26 cellular contexts compared by ENCODE assay signal in genomic region chr3:128275316-128276150, GRCh38.
DNase-seq lines count a peak whose midpoint lies in the region; ATAC-seq and TF ChIP-seq lines count a peak whose summit lies in the region.
"Had no signal": no experiment of that assay in that cellular context is flagged by ENCODE, and none has a peak within 500 bp of the region (broad histone marks: within the 10 kb centered on the region; RNA-seq: fewer than 3 reads in every experiment).

No MANE protein-coding gene starts in this region.

- H3K36me3 ChIP-seq in PC-3 (ENCODE audit: low read depth, low read length) = no peaks in the 10 kb centered on the region
- H3K36me3 ChIP-seq: lower lobe of right lung had no signal

- no peak overlapping the region for H2AFZ ChIP-seq in PC-3 (ENCODE audit: low read length)
- H2AFZ ChIP-seq: GM23248 had no signal

- H3K4me1 ChIP-seq in PC-3 (ENCODE audit: insufficient read depth, low read length) = peaks cover 22% of the 10 kb centered on the region
- H3K4me1 ChIP-seq: A549; BLaER1 treated with 17β-estradiol and CSF1 and Interleukin-3, amounts not matched to agents 10 nM and 100 nM had no signal

- no peaks in the 10 kb centered on the region for H3K36me3 Mint-ChIP-seq in nephron (ENCODE audit: low read depth)

- peak overlapping the region; percentile 64 for H3K9ac ChIP-seq in PC-3 (ENCODE audit: low read length)
- H3K9ac ChIP-seq: BLaER1 treated with 17β-estradiol and CSF1 and Interleukin-3, amounts not matched to agents 10 nM and 100 nM; GM23248 had no signal

- H3K79me2 ChIP-seq in PC-3 (ENCODE audit: low read length) = no peaks in the 10 kb centered on the region

- POLR2A ChIA-PET in AG04450 (lab: Yijun Ruan, JAX) (no interaction called here), PC-3 (lab: Charles Lee; ENCODE audit: unreplicated experiment) (no interaction called here)

- no peaks in the 10 kb centered on the region; the same call in 1 of the 2 replicates for H3K9me3 ChIP-seq in AG04450 (ENCODE audit: control insufficient read depth, insufficient read depth, low read length)
- no peaks in the 10 kb centered on the region for H3K9me3 ChIP-seq in PC-3 (ENCODE audit: low read length)
- H3K9me3 ChIP-seq: A549; BLaER1 treated with 17β-estradiol and CSF1 and Interleukin-3, amounts not matched to agents 10 nM and 100 nM; lower lobe of right lung; tibial artery had no signal

- H3K27me3 ChIP-seq in AG04450 (ENCODE audit: control insufficient read depth, insufficient read depth, low read length) (no peaks in the 10 kb centered on the region), PC-3 (ENCODE audit: low read length) (no peaks in the 10 kb centered on the region)
- H3K27me3 ChIP-seq: BLaER1 treated with 17β-estradiol and CSF1 and Interleukin-3, amounts not matched to agents 10 nM and 100 nM; tibial artery had no signal

- H3K27ac ChIP-seq in AG04450 (ENCODE audit: low read depth, low read length) (peak overlapping the region; percentile 78), PC-3 (ENCODE audit: low read length) (peak overlapping the region; percentile 92), coronary artery (no peak overlapping the region)
- H3K27ac ChIP-seq: A549; BLaER1 treated with 17β-estradiol and CSF1 and Interleukin-3, amounts not matched to agents 10 nM and 100 nM; GM23248; lower lobe of right lung; tibial artery had no signal

- ATAC-seq in PC-3 = no peak; the same call in 1 of the 2 replicates
- ATAC-seq in HG02610 (IDR thresholded peaks at IDR 0.05; ENCODE audit: unreplicated experiment) = no peak
- ATAC-seq: A549; activated naive CD8-positive, alpha-beta T cell treated with anti-CD3 and anti-CD28 coated beads, Interleukin-2, amount 50 U/mL, for 24 hours had no signal

- CTCF ChIA-PET in AG04450 (lab: Charles Lee) = interaction anchor here (1.1 to 1.4 kb wide), 2 partner anchors 20 to 31 kb away, joined by 3 to 5 read pairs; no protein-coding TSS in a partner anchor
- CTCF ChIA-PET in PC-3 (lab: Charles Lee) = no interaction called here

- no peak overlapping the region for H3K4me3 Mint-ChIP-seq in nephron
- H3K4me3 Mint-ChIP-seq: activated CD4-positive, alpha-beta T cell treated with anti-CD3 and anti-CD28 coated beads, Interleukin-2, amount 10 ng/mL, durations not matched to agents 7 days and 5 days; activated naive CD8-positive, alpha-beta T cell treated with anti-CD3 and anti-CD28 coated beads, Interleukin-2, amount 50 U/mL, for 24 hours had no signal

- intact Hi-C loops in PC-3 (cut with micrococcal nuclease) = no loop called here

- no peaks in the 10 kb centered on the region for H3F3A ChIP-seq in PC-3 (ENCODE audit: low read length, unreplicated experiment)

- no peaks in the 10 kb centered on the region for H3K27me3 Mint-ChIP-seq in nephron (ENCODE audit: low read depth)
- H3K27me3 Mint-ChIP-seq: activated CD4-positive, alpha-beta T cell treated with anti-CD3 and anti-CD28 coated beads, Interleukin-2, amount 10 ng/mL, durations not matched to agents 7 days and 5 days; activated naive CD8-positive, alpha-beta T cell treated with anti-CD3 and anti-CD28 coated beads, Interleukin-2, amount 50 U/mL, for 24 hours had no signal

- no peaks in the 10 kb centered on the region for H3K9me2 ChIP-seq in PC-3 (replicated peaks; ENCODE audit: low read length)

- no peak overlapping the region for H3K4me3 ChIP-seq in AG04450 (ENCODE audit: low read depth, low read length)
- no peak overlapping the region for H3K4me3 ChIP-seq in PC-3 (ENCODE audit: low read length)
- H3K4me3 ChIP-seq in coronary artery = no peak overlapping the region
- H3K4me3 ChIP-seq: A549; BLaER1 treated with 17β-estradiol and CSF1 and Interleukin-3, amounts not matched to agents 10 nM and 100 nM; GM23248; lower lobe of right lung; smooth muscle cell; tibial artery had no signal

- H3K4me2 ChIP-seq in PC-3 (ENCODE audit: low read length) = peak overlapping the region; percentile 43
- H3K4me2 ChIP-seq: A549; BLaER1 treated with 17β-estradiol and CSF1 and Interleukin-3, amounts not matched to agents 10 nM and 100 nM; smooth muscle cell had no signal

- no peaks in the 10 kb centered on the region for H4K20me1 ChIP-seq in PC-3 (ENCODE audit: low read length)

- no TSS peak for BruUV-seq in PC-3 (replicated peaks; lab: Mats Ljungman, UMichigan)

- TF ChIP-seq CTCF in AG04450 (IDR thresholded peaks at IDR 0.05; ENCODE audit: low read depth, low read length) (no peak), PC-3 (conservative IDR thresholded peaks at IDR 0.05; ENCODE audit: low read depth, low read length) (no peak), coronary artery (IDR thresholded peaks at IDR 0.05) (no peak), nephron (IDR thresholded peaks at IDR 0.05; ENCODE audit: unreplicated experiment in 3 of 3) (no peak)

- no peaks in the 10 kb centered on the region for H3K9me3 Mint-ChIP-seq in nephron
- H3K9me3 Mint-ChIP-seq: activated CD4-positive, alpha-beta T cell treated with anti-CD3 and anti-CD28 coated beads, Interleukin-2, amount 10 ng/mL, durations not matched to agents 7 days and 5 days; activated naive CD8-positive, alpha-beta T cell treated with anti-CD3 and anti-CD28 coated beads, Interleukin-2, amount 50 U/mL, for 24 hours had no signal

- H3K4me1 Mint-ChIP-seq in nephron = peaks cover 51% of the 10 kb centered on the region
- H3K4me1 Mint-ChIP-seq: activated CD4-positive, alpha-beta T cell treated with anti-CD3 and anti-CD28 coated beads, Interleukin-2, amount 10 ng/mL, durations not matched to agents 7 days and 5 days had no signal

- H3K27ac Mint-ChIP-seq in nephron = peak overlapping the region; percentile 73 to 94 (median 92)
- H3K27ac Mint-ChIP-seq: activated CD4-positive, alpha-beta T cell treated with anti-CD3 and anti-CD28 coated beads, Interleukin-2, amount 10 ng/mL, durations not matched to agents 7 days and 5 days; activated naive CD8-positive, alpha-beta T cell treated with anti-CD3 and anti-CD28 coated beads, Interleukin-2, amount 50 U/mL, for 24 hours had no signal

- no peak for DNase-seq in AG04450 (ENCODE audit: low read depth, low spot score)
- DNase-seq in PC-3 = no peak
- DNase-seq in coronary artery (ENCODE audit: low spot score) = peak; percentile 59
- no peak for DNase-seq in SHP77 (lab: John Stamatoyannopoulos, UW)
- no peak for DNase-seq in NCI-H526 (lab: John Stamatoyannopoulos, UW)
- no peak for DNase-seq in GM03348 (ENCODE audit: low spot score)
- DNase-seq: activated CD4-positive, alpha-beta T cell treated with anti-CD3 and anti-CD28 coated beads, Interleukin-2, amount 10 ng/mL, durations not matched to agents 7 days and 5 days; activated effector memory CD4-positive, alpha-beta T cell treated with anti-CD3 and anti-CD28 coated beads, Interleukin-2, amount 50 U/mL, for 16 hours; activated naive CD8-positive, alpha-beta T cell treated with anti-CD3 and anti-CD28 coated beads, Interleukin-2, amount 50 U/mL, for 24 hours; hippocampal formation; Kasumi-1; lower lobe of right lung; NCI-H1092 treated with DMSO at 0.1 percent for 48 hours; NCI-H2029 treated with DMSO at 0.1 percent for 48 hours; NCI-H345; OCI-M1; stimulated activated CD4-positive, alpha-beta T cell treated with anti-CD3 and anti-CD28 coated beads, Interleukin-2, amount 100 ng/mL, for 48 hours; stimulated activated naive CD4-positive, alpha-beta T cell treated with Interleukin-2 at 50 U/mL for 16 hours; T-helper 2 cell; tibial artery had no signal

Comparison
In these comparisons a context has a peak if more than half of its experiments do, and no peak if none do; other contexts are left out.
1. H3K27ac ChIP-seq: peak in AG04450 (single experiment) and PC-3 (single experiment); none in coronary artery (0 of 2).